ENCODE assay signal across 9 cellular contexts in the genomic region with DNA sequence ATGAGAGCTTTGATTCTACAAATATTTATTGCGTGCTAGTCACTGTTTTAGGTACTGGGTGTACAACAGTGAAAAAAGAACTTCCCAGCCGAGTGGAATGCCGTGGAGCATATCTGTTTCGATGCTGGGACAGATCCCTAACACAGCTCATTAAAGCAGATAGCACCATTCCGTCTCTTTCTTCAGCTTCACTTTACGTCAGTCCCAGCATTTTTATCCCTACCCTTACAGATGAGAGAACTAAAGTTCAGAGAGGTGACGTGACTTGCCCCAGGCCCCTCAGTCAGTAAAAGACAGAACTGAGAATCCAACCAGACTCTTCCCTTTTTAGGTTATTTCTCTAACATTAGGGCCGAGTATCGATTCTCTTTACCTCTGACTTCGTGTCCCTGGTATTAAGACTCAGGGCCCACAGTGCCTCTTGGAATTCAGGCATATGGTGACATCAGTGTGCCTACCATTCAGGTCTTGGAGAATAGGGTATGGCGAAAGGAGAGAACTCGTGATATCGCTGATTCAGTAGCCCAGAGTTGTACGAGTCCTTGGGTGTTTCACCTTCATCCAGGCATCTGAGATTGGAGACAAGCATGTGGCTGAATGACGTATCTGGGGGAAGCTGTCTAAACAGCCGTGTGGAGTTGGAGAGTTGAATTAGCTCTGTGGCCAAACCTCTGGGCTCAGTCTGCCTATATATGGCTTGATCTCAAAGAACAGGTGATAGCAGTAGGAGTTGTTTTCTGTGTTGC. TPM values are rescaled to one million over a fixed set of nuclear protein-coding genes. Genes with fewer than 3 reads are reported as not detected.
DNase-seq lines count a peak whose midpoint lies in the region; ATAC-seq and TF ChIP-seq lines count a peak whose summit lies in the region.
"Had no signal": no experiment of that assay in that cellular context is flagged by ENCODE, and none has a peak within 500 bp of the region (broad histone marks: within the 10 kb centered on the region; RNA-seq: fewer than 3 reads in every experiment).

No MANE protein-coding gene starts in this region.

- H3K4me1 ChIP-seq in esophagus (ENCODE audit: control insufficient read depth in 2 of 2, insufficient read depth in 2 of 2, low read length in 1 of 2), result peaks cover 13 to 28% of the 10 kb centered on the region in 2 donors

- no peak overlapping the region for H3K4me3 ChIP-seq in esophagus (ENCODE audit: low read depth in 1 of 2, low read length in 2 of 2)

- ATAC-seq in activated CD8-positive, alpha-beta memory T cell treated with anti-CD3 and anti-CD28 coated beads, Interleukin-2, amount 10 ng/mL, durations not matched to agents 7 days and 5 days, result no peak
- ATAC-seq in GM19328 (IDR thresholded peaks at IDR 0.05; ENCODE audit: unreplicated experiment), result no peak

- no peaks in the 10 kb centered on the region for H3K27me3 Mint-ChIP-seq in activated CD8-positive, alpha-beta memory T cell treated with anti-CD3 and anti-CD28 coated beads, Interleukin-2, amount 10 ng/mL, durations not matched to agents 7 days and 5 days
- H3K27me3 Mint-ChIP-seq in nephron progenitor cell (ENCODE audit: low read depth, poor library complexity), result peaks cover 2% of the 10 kb centered on the region

- no peaks in the 10 kb centered on the region for H3K9me3 ChIP-seq in esophagus (ENCODE audit: control insufficient read depth in 2 of 2, insufficient read depth in 1 of 2, low read depth in 1 of 2, low read length in 1 of 2)

- peak overlapping the region; percentile 84 to 93 for H3K27ac ChIP-seq in esophagus (ENCODE audit: low read depth in 2 of 2, low read length in 1 of 2)

- H3K36me3 ChIP-seq in esophagus (ENCODE audit: control insufficient read depth in 2 of 2, insufficient read depth in 2 of 2, low read length in 1 of 2), result peaks cover 0 to 3% of the 10 kb centered on the region in 2 donors

- no peak for TF ChIP-seq CTCF in nephron progenitor cell (IDR thresholded peaks at IDR 0.05)

- DNase-seq in activated CD8-positive, alpha-beta memory T cell treated with anti-CD3 and anti-CD28 coated beads, Interleukin-2, amount 10 ng/mL, durations not matched to agents 7 days and 5 days, result no peak
- no peak for DNase-seq in activated CD8-positive, alpha-beta memory T cell treated with anti-CD3 and anti-CD28 coated beads, Interleukin-2, amount 50 U/mL, for 4 hours
- DNase-seq in nephron progenitor cell (no peak), GM19240 (ENCODE audit: insufficient read length, low spot score) (no peak)
- DNase-seq in stimulated activated CD4-positive, alpha-beta T cell treated with anti-CD3 and anti-CD28 coated beads, Interleukin-4, amount 100 ng/mL, for 24 hours, result no peak
- no peak for DNase-seq in stimulated activated naive CD4-positive, alpha-beta T cell (lab: John Stamatoyannopoulos, UW)
- DNase-seq: NCI-H524 treated with DMSO at 0.1 percent for 48 hours had no signal

- peaks cover 80% of the 10 kb centered on the region for H3K4me1 Mint-ChIP-seq in activated CD8-positive, alpha-beta memory T cell treated with anti-CD3 and anti-CD28 coated beads, Interleukin-2, amount 10 ng/mL, durations not matched to agents 7 days and 5 days
- H3K4me1 Mint-ChIP-seq in nephron progenitor cell, result peaks cover 81% of the 10 kb centered on the region

- CTCF ChIA-PET in activated CD8-positive, alpha-beta memory T cell treated with anti-CD3 and anti-CD28 coated beads, Interleukin-2, amount 10 ng/mL, durations not matched to agents 7 days and 5 days (lab: Charles Lee), result interaction anchor here (1.4 to 2.2 kb wide), 3 partner anchors 7 to 15 kb away, joined by 3 to 9 read pairs (median 3); no protein-coding TSS in a partner anchor

- H3K9me3 Mint-ChIP-seq in activated CD8-positive, alpha-beta memory T cell treated with anti-CD3 and anti-CD28 coated beads, Interleukin-2, amount 10 ng/mL, durations not matched to agents 7 days and 5 days (ENCODE audit: low read depth), result no peaks in the 10 kb centered on the region
- H3K9me3 Mint-ChIP-seq in nephron progenitor cell, result no peaks in the 10 kb centered on the region

- no peaks in the 10 kb centered on the region for H3K27me3 ChIP-seq in esophagus (ENCODE audit: control insufficient read depth in 1 of 2, insufficient read depth in 2 of 2, low read length in 2 of 2)

- WGBS in esophagus, 2 donors, result 46 to 57% methylated on average over 16 of the region's 16 CpGs

- H3K36me3 Mint-ChIP-seq in activated CD8-positive, alpha-beta memory T cell treated with anti-CD3 and anti-CD28 coated beads, Interleukin-2, amount 10 ng/mL, durations not matched to agents 7 days and 5 days, result peaks cover 25% of the 10 kb centered on the region
- H3K36me3 Mint-ChIP-seq in nephron progenitor cell (ENCODE audit: low read depth), result peaks cover 32% of the 10 kb centered on the region

- H3K4me3 Mint-ChIP-seq in activated CD8-positive, alpha-beta memory T cell treated with anti-CD3 and anti-CD28 coated beads, Interleukin-2, amount 10 ng/mL, durations not matched to agents 7 days and 5 days, result no peak overlapping the region
- no peak overlapping the region for H3K4me3 Mint-ChIP-seq in nephron progenitor cell

- peak overlapping the region; percentile 64 for H3K27ac Mint-ChIP-seq in activated CD8-positive, alpha-beta memory T cell treated with anti-CD3 and anti-CD28 coated beads, Interleukin-2, amount 10 ng/mL, durations not matched to agents 7 days and 5 days
- H3K27ac Mint-ChIP-seq in nephron progenitor cell, result peak overlapping the region; percentile 99

RNA-seq across cellular contexts. Expression of a gene that starts 27.1 kb away (rescaled TPM):
- 100 to 1,000 TPM; 413 to 433 TPM for total RNA-seq in activated CD8-positive, alpha-beta memory T cell treated with anti-CD3 and anti-CD28 coated beads, Interleukin-2, amount 10 ng/mL, durations not matched to agents 7 days and 5 days
- 100 to 1,000 TPM; 261 to 376 TPM for polyA plus RNA-seq in esophagus

RNA-seq across cellular contexts. Expression of a gene that starts 55.6 kb away (rescaled TPM):
- total RNA-seq in activated CD8-positive, alpha-beta memory T cell treated with anti-CD3 and anti-CD28 coated beads, Interleukin-2, amount 10 ng/mL, durations not matched to agents 7 days and 5 days, result 100 to 1,000 TPM; 281 to 308 TPM
- polyA plus RNA-seq in esophagus, result 100 to 1,000 TPM; 248 to 396 TPM

RNA-seq across cellular contexts. Expression of a gene that starts 56.8 kb away (rescaled TPM):
- total RNA-seq in activated CD8-positive, alpha-beta memory T cell treated with anti-CD3 and anti-CD28 coated beads, Interleukin-2, amount 10 ng/mL, durations not matched to agents 7 days and 5 days, result 100 to 1,000 TPM; 337 to 497 TPM
- 1 to 10 TPM; 3.3 to 7.3 TPM for polyA plus RNA-seq in esophagus
